11 cellular contexts compared by ENCODE assay signal in the genomic region with DNA sequence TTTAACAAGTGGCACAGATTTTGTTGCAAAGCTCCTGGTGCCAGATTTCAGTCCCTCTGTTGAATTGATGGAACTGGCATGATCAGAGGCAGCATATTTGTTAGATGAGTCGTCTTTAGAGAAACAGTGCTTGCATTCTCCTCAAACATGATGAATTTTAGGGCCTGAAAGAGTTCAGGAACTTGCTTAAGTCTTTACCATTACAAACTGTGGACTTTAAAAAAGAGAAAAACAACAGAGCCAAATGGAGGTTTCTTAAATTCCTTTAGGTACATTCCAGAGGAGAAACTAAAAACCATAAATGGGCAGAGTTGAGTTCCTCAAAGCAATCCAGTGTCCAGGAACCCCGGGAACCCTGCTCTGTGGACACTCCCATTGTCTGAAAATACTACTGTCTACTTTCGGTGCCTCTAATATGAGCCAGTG. TPM values are rescaled to one million over a fixed set of nuclear protein-coding genes. Genes with fewer than 3 reads are reported as not detected.
DNase-seq lines count a peak whose midpoint lies in the region; ATAC-seq and TF ChIP-seq lines count a peak whose summit lies in the region.
"Had no signal": no experiment of that assay in that cellular context is flagged by ENCODE, and none has a peak within 500 bp of the region (broad histone marks: within the 10 kb centered on the region; RNA-seq: fewer than 3 reads in every experiment).

No MANE protein-coding gene starts in this region.

- DNase-seq in HCT116 (ENCODE audit: low read depth, low spot score) = no peak
- no peak for DNase-seq in ascending aorta (ENCODE audit: low spot score in 2 of 2)
- DNase-seq in stromal cell of bone marrow (ENCODE audit: low read depth) = peak; percentile 76
- DNase-seq in immature natural killer cell = no peak
- DNase-seq in activated T-cell treated with anti-CD3 and anti-CD28 coated beads, Interleukin-2, amount 50 U/mL, for 4 hours = no peak
- no peak for DNase-seq in CD4-positive, alpha-beta T cell
- DNase-seq: KBM-7; ovary; stimulated activated naive CD8-positive, alpha-beta T cell treated with anti-CD3 and anti-CD28 coated beads, Interleukin-15, amount 100 ng/mL, for 72 hours had no signal

- no peak for TF ChIP-seq POLR2A in HCT116 (IDR thresholded peaks at IDR 0.05; ENCODE audit: borderline replicate concordance, extremely low read depth, insufficient read depth, insufficient read length)
- TF ChIP-seq POLR2A in gastroesophageal sphincter (IDR thresholded peaks at IDR 0.05) = no peak

- no peaks in the 10 kb centered on the region for H4K20me1 ChIP-seq in HCT116 (ENCODE audit: insufficient read depth)

- H3K4me1 ChIP-seq in HCT116 (ENCODE audit: control insufficient read depth in 1 of 2, insufficient read depth in 2 of 2, low read length in 2 of 2) (peaks cover 17 to 30% of the 10 kb centered on the region in 2 experiments; a peak in 3 of 4 replicates), ascending aorta (peaks cover 11 to 52% of the 10 kb centered on the region in 2 donors), gastroesophageal sphincter (peaks cover 8 to 63% (median 14%) of the 10 kb centered on the region in 3 donors)

- intact Hi-C loops in HCT116 (cut with micrococcal nuclease) = no loop called here
- intact Hi-C loops in ascending aorta (cut with DNase I) = loop anchor here (5.0 kb wide), 1 partner anchor 62 kb away; no protein-coding TSS in a partner anchor
- intact Hi-C loops in CD4-positive, alpha-beta T cell (cut with DNase I, micrococcal nuclease) = loop anchor here in 1 of 2 experiments (5.0 kb wide), 1 partner anchor 188 kb away; the partner anchor contains the start of gene SYNJ2

- H3K79me2 ChIP-seq in HCT116 (ENCODE audit: insufficient read depth, low read length) = no peaks in the 10 kb centered on the region

- POLR2A ChIA-PET in HCT116 (lab: Charles Lee) = no interaction called here
- POLR2A ChIA-PET in CD4-positive, alpha-beta T cell (lab: Charles Lee) = no interaction called here

- ATAC-seq in HCT116 (no peak), gastroesophageal sphincter (no peak), GM18909 (IDR thresholded peaks at IDR 0.05; ENCODE audit: poor library complexity, unreplicated experiment) (no peak)
- no peak for ATAC-seq in activated T-cell treated with anti-CD3 and anti-CD28 coated beads, Interleukin-2, amount 50 U/mL, for 4 hours
- ATAC-seq in CD4-positive, alpha-beta T cell (ENCODE audit: poor library complexity) = no peak
- ATAC-seq: stimulated activated naive CD8-positive, alpha-beta T cell treated with anti-CD3 and anti-CD28 coated beads, Interleukin-15, amount 100 ng/mL, for 72 hours had no signal

- H3K4me1 Mint-ChIP-seq in immature natural killer cell = peaks cover 19 to 20% of the 10 kb centered on the region in 2 donors
- H3K4me1 Mint-ChIP-seq in activated T-cell treated with anti-CD3 and anti-CD28 coated beads, Interleukin-2, amount 50 U/mL, for 4 hours (ENCODE audit: low read depth) = peaks cover 16% of the 10 kb centered on the region
- peaks cover 42% of the 10 kb centered on the region for H3K4me1 Mint-ChIP-seq in CD4-positive, alpha-beta T cell (ENCODE audit: low read depth)

- H3K27ac ChIP-seq in HCT116 (ENCODE audit: low read depth, low read length) (peak overlapping the region; percentile 15; the same call in 1 of the 2 replicates), ascending aorta (peak overlapping the region; percentile 77 to 80), gastroesophageal sphincter (peak overlapping the region; percentile 43 to 78 (median 69))
- no peak overlapping the region for H3K27ac ChIP-seq in CD4-positive, alpha-beta T cell (ENCODE audit: low read depth, low read length)
- H3K27ac ChIP-seq: ovary had no signal

- peaks cover 2 to 8% (median 2%) of the 10 kb centered on the region in 3 donors for H3K27me3 Mint-ChIP-seq in immature natural killer cell (ENCODE audit: low read depth in 3 of 3)
- no peaks in the 10 kb centered on the region for H3K27me3 Mint-ChIP-seq in activated T-cell treated with anti-CD3 and anti-CD28 coated beads, Interleukin-2, amount 50 U/mL, for 4 hours (ENCODE audit: low read depth)
- H3K27me3 Mint-ChIP-seq in CD4-positive, alpha-beta T cell = no peaks in the 10 kb centered on the region
- H3K27me3 Mint-ChIP-seq: stimulated activated naive CD8-positive, alpha-beta T cell treated with anti-CD3 and anti-CD28 coated beads, Interleukin-15, amount 100 ng/mL, for 72 hours had no signal

- WGBS in gastroesophageal sphincter (ENCODE audit: low coverage in 1 of 2), 2 donors = 0 to 15% methylated on average over 2 to 3 of the region's 3 CpGs

- H3K9me2 ChIP-seq in HCT116 (ENCODE audit: insufficient read depth) = no peaks in the 10 kb centered on the region

- H3K9me3 Mint-ChIP-seq in immature natural killer cell = no peaks in the 10 kb centered on the region
- H3K9me3 Mint-ChIP-seq in activated T-cell treated with anti-CD3 and anti-CD28 coated beads, Interleukin-2, amount 50 U/mL, for 4 hours = no peaks in the 10 kb centered on the region
- no peaks in the 10 kb centered on the region for H3K9me3 Mint-ChIP-seq in CD4-positive, alpha-beta T cell
- H3K9me3 Mint-ChIP-seq: stimulated activated naive CD8-positive, alpha-beta T cell treated with anti-CD3 and anti-CD28 coated beads, Interleukin-15, amount 100 ng/mL, for 72 hours had no signal

- H3K4me2 ChIP-seq in HCT116 (ENCODE audit: low read length) = peak overlapping the region; percentile 18

- no peak overlapping the region for H2AFZ ChIP-seq in HCT116 (ENCODE audit: low read depth, low read length, poor library complexity, severe bottlenecking)

- H3K9me3 ChIP-seq in HCT116 (ENCODE audit: control insufficient read depth in 1 of 2, insufficient read depth in 1 of 2, low read depth in 1 of 2, low read length in 2 of 2) (no peaks in the 10 kb centered on the region), ascending aorta (no peaks in the 10 kb centered on the region), gastroesophageal sphincter (no peaks in the 10 kb centered on the region)
- no peaks in the 10 kb centered on the region for H3K9me3 ChIP-seq in CD4-positive, alpha-beta T cell (ENCODE audit: control insufficient read depth, low read length)
- H3K9me3 ChIP-seq: ovary had no signal

- no peak overlapping the region for H3K4me3 ChIP-seq in HCT116 (replicated peaks in 1 of 2; ENCODE audit: low read depth in 1 of 2, low read length in 2 of 2)
- H3K4me3 ChIP-seq in ascending aorta = peak overlapping the region in 1 of 2 donors; percentile 40
- no peak overlapping the region for H3K4me3 ChIP-seq in gastroesophageal sphincter
- H3K4me3 ChIP-seq: ovary had no signal

- no peak overlapping the region for H3K9ac ChIP-seq in HCT116 (ENCODE audit: low read length)

- TF ChIP-seq RAD21 in HCT116 (IDR thresholded peaks at IDR 0.05; ENCODE audit: low read depth) = no peak

- H3K36me3 Mint-ChIP-seq in immature natural killer cell = peaks cover 0 to 12% (median 5%) of the 10 kb centered on the region in 3 donors
- peaks cover 20% of the 10 kb centered on the region for H3K36me3 Mint-ChIP-seq in activated T-cell treated with anti-CD3 and anti-CD28 coated beads, Interleukin-2, amount 50 U/mL, for 4 hours (ENCODE audit: insufficient read depth)
- peaks cover 41% of the 10 kb centered on the region for H3K36me3 Mint-ChIP-seq in CD4-positive, alpha-beta T cell (ENCODE audit: low read depth)

- H3K27ac Mint-ChIP-seq in immature natural killer cell = peak overlapping the region in 1 of 6 donors; percentile 19
- H3K27ac Mint-ChIP-seq in CD4-positive, alpha-beta T cell = no peak overlapping the region
- H3K27ac Mint-ChIP-seq: stimulated activated naive CD8-positive, alpha-beta T cell treated with anti-CD3 and anti-CD28 coated beads, Interleukin-15, amount 100 ng/mL, for 72 hours had no signal

- no peaks in the 10 kb centered on the region for H3K27me3 ChIP-seq in HCT116 (ENCODE audit: insufficient read depth, low read length)
- no peaks in the 10 kb centered on the region for H3K27me3 ChIP-seq in ascending aorta
- H3K27me3 ChIP-seq in gastroesophageal sphincter = no peaks in the 10 kb centered on the region
- H3K27me3 ChIP-seq in CD4-positive, alpha-beta T cell (ENCODE audit: control insufficient read depth, insufficient read depth, low read length) = no peaks in the 10 kb centered on the region
- H3K27me3 ChIP-seq: ovary had no signal

- BruUV-seq in HCT116 (replicated peaks; lab: Mats Ljungman, UMichigan) = TSS peak; percentile 18

- TF ChIP-seq CTCF in HCT116 (IDR thresholded peaks at IDR 0.05 in 2 of 3, conservative IDR thresholded peaks at IDR 0.05 in 1 of 3; ENCODE audit: borderline replicate concordance in 1 of 3, insufficient read depth in 1 of 3, low read depth in 2 of 3, low read length in 2 of 3) = no peak
- no peak for TF ChIP-seq CTCF in ascending aorta (IDR thresholded peaks at IDR 0.05)
- TF ChIP-seq CTCF in gastroesophageal sphincter (IDR thresholded peaks at IDR 0.05) = no peak
- no peak for TF ChIP-seq CTCF in CD4-positive, alpha-beta T cell (IDR thresholded peaks at IDR 0.05)

- no peak for TF ChIP-seq EP300 in gastroesophageal sphincter (IDR thresholded peaks at IDR 0.05)

- RAD21 ChIA-PET in HCT116 (lab: Charles Lee; ENCODE audit: low non-redundant PET in 1 of 2, low total read pairs in 2 of 2, uncharacterized antibody in 2 of 2, unreplicated experiment in 2 of 2) = no interaction called here

- no peak overlapping the region for H3K4me3 Mint-ChIP-seq in immature natural killer cell
- H3K4me3 Mint-ChIP-seq in activated T-cell treated with anti-CD3 and anti-CD28 coated beads, Interleukin-2, amount 50 U/mL, for 4 hours = no peak overlapping the region
- no peak overlapping the region for H3K4me3 Mint-ChIP-seq in CD4-positive, alpha-beta T cell
- H3K4me3 Mint-ChIP-seq: stimulated activated naive CD8-positive, alpha-beta T cell treated with anti-CD3 and anti-CD28 coated beads, Interleukin-15, amount 100 ng/mL, for 72 hours had no signal

- CTCF ChIA-PET in HCT116 (lab: Charles Lee) = no interaction called here
- CTCF ChIA-PET in CD4-positive, alpha-beta T cell (lab: Charles Lee) = no interaction called here

- H3K36me3 ChIP-seq in HCT116 (ENCODE audit: control insufficient read depth in 1 of 2, insufficient read depth in 2 of 2, low read length in 2 of 2) (no peaks in the 10 kb centered on the region; a peak in 1 of 4 replicates), ascending aorta (no peaks in the 10 kb centered on the region), gastroesophageal sphincter (no peaks in the 10 kb centered on the region)
- H3K36me3 ChIP-seq: ovary had no signal

RNA-seq across cellular contexts. Expression of gene GTF2H5, which starts 2.5 kb away (rescaled TPM):
- 19.0 TPM for total RNA-seq in HCT116 (2021; ENCODE audit: unreplicated experiment)
- polyA plus RNA-seq in HCT116 (2012) = 4.7 and 6.8 TPM in 2 replicates
- total RNA-seq in ascending aorta = 17.0 TPM
- total RNA-seq in gastroesophageal sphincter = 10 to 100 TPM in 2 of 4 donors, 1 to 10 TPM in 2; 7.9 to 19.4 (median 10.4) TPM
- 10 to 100 TPM; 17.7 to 22.9 (median 22.2) TPM for polyA plus RNA-seq in immature natural killer cell
- 10 to 100 TPM; 22.2 to 25.3 (median 24.4) TPM for total RNA-seq in activated T-cell treated with anti-CD3 and anti-CD28 coated beads, Interleukin-2, amount 50 U/mL, for 4 hours
- total RNA-seq in CD4-positive, alpha-beta T cell = 1 to 10 TPM; 3.2 TPM

RNA-seq across cellular contexts. Expression of gene SERAC1, which starts 2.6 kb away (rescaled TPM):
- 7.6 TPM for total RNA-seq in HCT116 (2021; ENCODE audit: unreplicated experiment)
- 3.1 and 4.1 TPM in 2 replicates for polyA plus RNA-seq in HCT116 (2012)
- total RNA-seq in ascending aorta = 9.3 TPM
- total RNA-seq in gastroesophageal sphincter = 10 to 100 TPM; 22.9 to 36.5 (median 27.8) TPM
- 1 to 10 TPM in 1 of 3 donors, under 1 TPM in 1, not detected in 1; 0.80 to 3.9 TPM for polyA plus RNA-seq in immature natural killer cell
- total RNA-seq in activated T-cell treated with anti-CD3 and anti-CD28 coated beads, Interleukin-2, amount 50 U/mL, for 4 hours = 1 to 10 TPM; 1.8 to 2.5 (median 2.3) TPM
- 1 to 10 TPM; 1.4 to 2.5 TPM for total RNA-seq in CD4-positive, alpha-beta T cell
